ENCODE assay signal across 1 cellular context in the genomic region with DNA sequence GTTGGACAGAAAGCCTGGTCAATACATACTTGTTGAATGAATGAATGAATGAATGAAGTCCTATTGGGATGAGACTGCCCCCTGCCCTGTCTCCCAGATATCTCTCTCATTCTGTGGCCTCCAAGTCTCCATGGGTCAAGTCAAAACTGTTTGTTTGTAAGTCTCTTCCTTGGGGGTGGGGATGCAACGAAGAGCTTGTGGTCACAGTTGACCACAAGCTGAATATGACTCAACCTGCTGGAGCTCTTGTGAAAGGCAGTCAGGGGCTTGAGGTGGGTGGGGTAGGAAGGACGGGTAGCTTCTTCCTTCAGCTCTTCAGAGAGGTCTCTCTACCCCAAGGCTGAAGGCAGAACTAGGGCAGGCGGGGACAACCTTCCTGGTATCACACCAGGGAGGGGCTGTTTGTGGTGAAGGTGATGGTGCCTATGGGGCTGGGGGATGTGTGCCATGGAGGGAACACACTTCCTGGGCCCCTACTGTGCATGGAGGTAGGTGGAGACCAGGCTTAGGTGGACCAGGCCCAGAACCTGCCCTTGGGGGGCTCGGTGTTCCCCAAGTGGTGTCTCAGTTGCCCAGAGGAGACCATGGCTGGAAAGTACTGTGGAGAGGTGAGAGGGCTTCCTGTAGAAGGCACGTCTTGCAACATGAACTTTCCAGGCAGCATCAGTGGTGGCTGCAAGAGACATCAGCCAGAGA.
TF ChIP-seq lines count a peak whose summit lies in the region.

No MANE protein-coding gene starts in this region.

TF ChIP-seq in K562, 482 proteins besides CTCF, POLR2A, EP300 and RAD21 (continued from another document and continues in another):
- TF ChIP-seq, protein P1, sequence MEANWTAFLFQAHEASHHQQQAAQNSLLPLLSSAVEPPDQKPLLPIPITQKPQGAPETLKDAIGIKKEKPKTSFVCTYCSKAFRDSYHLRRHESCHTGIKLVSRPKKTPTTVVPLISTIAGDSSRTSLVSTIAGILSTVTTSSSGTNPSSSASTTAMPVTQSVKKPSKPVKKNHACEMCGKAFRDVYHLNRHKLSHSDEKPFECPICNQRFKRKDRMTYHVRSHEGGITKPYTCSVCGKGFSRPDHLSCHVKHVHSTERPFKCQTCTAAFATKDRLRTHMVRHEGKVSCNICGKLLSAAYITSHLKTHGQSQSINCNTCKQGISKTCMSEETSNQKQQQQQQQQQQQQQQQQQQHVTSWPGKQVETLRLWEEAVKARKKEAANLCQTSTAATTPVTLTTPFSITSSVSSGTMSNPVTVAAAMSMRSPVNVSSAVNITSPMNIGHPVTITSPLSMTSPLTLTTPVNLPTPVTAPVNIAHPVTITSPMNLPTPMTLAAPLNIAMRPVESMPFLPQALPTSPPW (CRISPR knock-in tag; IDR thresholded peaks at IDR 0.05), result peak; percentile 77
- TF ChIP-seq CBX1 (IDR thresholded peaks at IDR 0.05; ENCODE audit: low read depth) (peak; percentile 68), MXI1 (IDR thresholded peaks at IDR 0.05; ENCODE audit: low read depth, low read length) (no peak), RBBP5 (IDR thresholded peaks at IDR 0.05; ENCODE audit: borderline replicate concordance, insufficient read depth, low read length, poor library complexity, severe bottlenecking) (peak; percentile 29), TBL1XR1 (IDR thresholded peaks at IDR 0.05; ENCODE audit: low read length in 2 of 2) (peak in 1 of 2 experiments; percentile 73; a peak in 1 of 4 replicates), KDM1A (IDR thresholded peaks at IDR 0.05) (peak; percentile 89 to 92), ZNF311 (CRISPR knock-in tag; IDR thresholded peaks at IDR 0.05) (no peak), CXXC5 (CRISPR knock-in tag; IDR thresholded peaks at IDR 0.05) (peak; percentile 12; the same call in 1 of the 2 replicates), CEBPB (tag; IDR thresholded peaks at IDR 0.05) (peak; percentile 97), HDAC2 (IDR thresholded peaks at IDR 0.05) (0 out of 2 replicates have a peak, but pooled peaks have one; percentile 44), CTBP1 (IDR thresholded peaks at IDR 0.05; ENCODE audit: borderline replicate concordance) (peak; percentile 64; the same call in 1 of the 2 replicates), NR2C2 (CRISPR knock-in tag; IDR thresholded peaks at IDR 0.05) (no peak), NR2C2 (tag; IDR thresholded peaks at IDR 0.05) (peak; percentile 49; the same call in 1 of the 2 replicates), MECOM (CRISPR knock-in tag; IDR thresholded peaks at IDR 0.05) (no peak), NFATC3 (IDR thresholded peaks at IDR 0.05) (no peak), LARP7 (IDR thresholded peaks at IDR 0.05) (no peak), ILF3 (IDR thresholded peaks at IDR 0.05; ENCODE audit: borderline replicate concordance) (no peak), ZSCAN32 (CRISPR knock-in tag; IDR thresholded peaks at IDR 0.05) (no peak), HEY1 (CRISPR knock-in tag; IDR thresholded peaks at IDR 0.05; ENCODE audit: borderline replicate concordance) (no peak), ZNF707 (CRISPR knock-in tag; conservative IDR thresholded peaks at IDR 0.05) (no peak), ATF7 (IDR thresholded peaks at IDR 0.05) (peak; percentile 72; the same call in 1 of the 2 replicates), ZBTB7A (IDR thresholded peaks at IDR 0.05; ENCODE audit: borderline replicate concordance, control insufficient read depth, low read depth, low read length) (peak; percentile 83; the same call in 1 of the 2 replicates), TRIM24 (IDR thresholded peaks at IDR 0.05) (peak; percentile 45 to 78; a peak in 3 of 4 replicates), CBX2 (IDR thresholded peaks at IDR 0.05; ENCODE audit: insufficient read depth, low read length, poor library complexity, severe bottlenecking) (no peak), MEF2A (IDR thresholded peaks at IDR 0.05; ENCODE audit: control insufficient read depth, low read depth, low read length) (no peak), SUPT5H (IDR thresholded peaks at IDR 0.05) (no peak), CREM (IDR thresholded peaks at IDR 0.05; ENCODE audit: low read depth) (peak; percentile 60; the same call in 1 of the 2 replicates)
- TF ChIP-seq, protein P2, sequence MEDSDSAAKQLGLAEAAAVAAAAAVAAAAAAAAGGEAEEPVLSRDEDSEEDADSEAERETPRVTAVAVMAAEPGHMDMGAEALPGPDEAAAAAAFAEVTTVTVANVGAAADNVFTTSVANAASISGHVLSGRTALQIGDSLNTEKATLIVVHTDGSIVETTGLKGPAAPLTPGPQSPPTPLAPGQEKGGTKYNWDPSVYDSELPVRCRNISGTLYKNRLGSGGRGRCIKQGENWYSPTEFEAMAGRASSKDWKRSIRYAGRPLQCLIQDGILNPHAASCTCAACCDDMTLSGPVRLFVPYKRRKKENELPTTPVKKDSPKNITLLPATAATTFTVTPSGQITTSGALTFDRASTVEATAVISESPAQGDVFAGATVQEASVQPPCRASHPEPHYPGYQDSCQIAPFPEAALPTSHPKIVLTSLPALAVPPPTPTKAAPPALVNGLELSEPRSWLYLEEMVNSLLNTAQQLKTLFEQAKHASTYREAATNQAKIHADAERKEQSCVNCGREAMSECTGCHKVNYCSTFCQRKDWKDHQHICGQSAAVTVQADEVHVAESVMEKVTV (CRISPR knock-in tag; IDR thresholded peaks at IDR 0.05), result 0 out of 2 replicates have a peak, but pooled peaks have one; percentile 27
- TF ChIP-seq, protein P3, sequence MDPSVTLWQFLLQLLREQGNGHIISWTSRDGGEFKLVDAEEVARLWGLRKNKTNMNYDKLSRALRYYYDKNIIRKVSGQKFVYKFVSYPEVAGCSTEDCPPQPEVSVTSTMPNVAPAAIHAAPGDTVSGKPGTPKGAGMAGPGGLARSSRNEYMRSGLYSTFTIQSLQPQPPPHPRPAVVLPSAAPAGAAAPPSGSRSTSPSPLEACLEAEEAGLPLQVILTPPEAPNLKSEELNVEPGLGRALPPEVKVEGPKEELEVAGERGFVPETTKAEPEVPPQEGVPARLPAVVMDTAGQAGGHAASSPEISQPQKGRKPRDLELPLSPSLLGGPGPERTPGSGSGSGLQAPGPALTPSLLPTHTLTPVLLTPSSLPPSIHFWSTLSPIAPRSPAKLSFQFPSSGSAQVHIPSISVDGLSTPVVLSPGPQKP (CRISPR knock-in tag; IDR thresholded peaks at IDR 0.05), result no peak
- TF ChIP-seq, protein P4, sequence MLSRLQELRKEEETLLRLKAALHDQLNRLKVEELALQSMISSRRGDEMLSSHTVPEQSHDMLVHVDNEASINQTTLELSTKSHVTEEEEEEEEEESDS (CRISPR knock-in tag; IDR thresholded peaks at IDR 0.05), result no peak
- TF ChIP-seq, protein P5, sequence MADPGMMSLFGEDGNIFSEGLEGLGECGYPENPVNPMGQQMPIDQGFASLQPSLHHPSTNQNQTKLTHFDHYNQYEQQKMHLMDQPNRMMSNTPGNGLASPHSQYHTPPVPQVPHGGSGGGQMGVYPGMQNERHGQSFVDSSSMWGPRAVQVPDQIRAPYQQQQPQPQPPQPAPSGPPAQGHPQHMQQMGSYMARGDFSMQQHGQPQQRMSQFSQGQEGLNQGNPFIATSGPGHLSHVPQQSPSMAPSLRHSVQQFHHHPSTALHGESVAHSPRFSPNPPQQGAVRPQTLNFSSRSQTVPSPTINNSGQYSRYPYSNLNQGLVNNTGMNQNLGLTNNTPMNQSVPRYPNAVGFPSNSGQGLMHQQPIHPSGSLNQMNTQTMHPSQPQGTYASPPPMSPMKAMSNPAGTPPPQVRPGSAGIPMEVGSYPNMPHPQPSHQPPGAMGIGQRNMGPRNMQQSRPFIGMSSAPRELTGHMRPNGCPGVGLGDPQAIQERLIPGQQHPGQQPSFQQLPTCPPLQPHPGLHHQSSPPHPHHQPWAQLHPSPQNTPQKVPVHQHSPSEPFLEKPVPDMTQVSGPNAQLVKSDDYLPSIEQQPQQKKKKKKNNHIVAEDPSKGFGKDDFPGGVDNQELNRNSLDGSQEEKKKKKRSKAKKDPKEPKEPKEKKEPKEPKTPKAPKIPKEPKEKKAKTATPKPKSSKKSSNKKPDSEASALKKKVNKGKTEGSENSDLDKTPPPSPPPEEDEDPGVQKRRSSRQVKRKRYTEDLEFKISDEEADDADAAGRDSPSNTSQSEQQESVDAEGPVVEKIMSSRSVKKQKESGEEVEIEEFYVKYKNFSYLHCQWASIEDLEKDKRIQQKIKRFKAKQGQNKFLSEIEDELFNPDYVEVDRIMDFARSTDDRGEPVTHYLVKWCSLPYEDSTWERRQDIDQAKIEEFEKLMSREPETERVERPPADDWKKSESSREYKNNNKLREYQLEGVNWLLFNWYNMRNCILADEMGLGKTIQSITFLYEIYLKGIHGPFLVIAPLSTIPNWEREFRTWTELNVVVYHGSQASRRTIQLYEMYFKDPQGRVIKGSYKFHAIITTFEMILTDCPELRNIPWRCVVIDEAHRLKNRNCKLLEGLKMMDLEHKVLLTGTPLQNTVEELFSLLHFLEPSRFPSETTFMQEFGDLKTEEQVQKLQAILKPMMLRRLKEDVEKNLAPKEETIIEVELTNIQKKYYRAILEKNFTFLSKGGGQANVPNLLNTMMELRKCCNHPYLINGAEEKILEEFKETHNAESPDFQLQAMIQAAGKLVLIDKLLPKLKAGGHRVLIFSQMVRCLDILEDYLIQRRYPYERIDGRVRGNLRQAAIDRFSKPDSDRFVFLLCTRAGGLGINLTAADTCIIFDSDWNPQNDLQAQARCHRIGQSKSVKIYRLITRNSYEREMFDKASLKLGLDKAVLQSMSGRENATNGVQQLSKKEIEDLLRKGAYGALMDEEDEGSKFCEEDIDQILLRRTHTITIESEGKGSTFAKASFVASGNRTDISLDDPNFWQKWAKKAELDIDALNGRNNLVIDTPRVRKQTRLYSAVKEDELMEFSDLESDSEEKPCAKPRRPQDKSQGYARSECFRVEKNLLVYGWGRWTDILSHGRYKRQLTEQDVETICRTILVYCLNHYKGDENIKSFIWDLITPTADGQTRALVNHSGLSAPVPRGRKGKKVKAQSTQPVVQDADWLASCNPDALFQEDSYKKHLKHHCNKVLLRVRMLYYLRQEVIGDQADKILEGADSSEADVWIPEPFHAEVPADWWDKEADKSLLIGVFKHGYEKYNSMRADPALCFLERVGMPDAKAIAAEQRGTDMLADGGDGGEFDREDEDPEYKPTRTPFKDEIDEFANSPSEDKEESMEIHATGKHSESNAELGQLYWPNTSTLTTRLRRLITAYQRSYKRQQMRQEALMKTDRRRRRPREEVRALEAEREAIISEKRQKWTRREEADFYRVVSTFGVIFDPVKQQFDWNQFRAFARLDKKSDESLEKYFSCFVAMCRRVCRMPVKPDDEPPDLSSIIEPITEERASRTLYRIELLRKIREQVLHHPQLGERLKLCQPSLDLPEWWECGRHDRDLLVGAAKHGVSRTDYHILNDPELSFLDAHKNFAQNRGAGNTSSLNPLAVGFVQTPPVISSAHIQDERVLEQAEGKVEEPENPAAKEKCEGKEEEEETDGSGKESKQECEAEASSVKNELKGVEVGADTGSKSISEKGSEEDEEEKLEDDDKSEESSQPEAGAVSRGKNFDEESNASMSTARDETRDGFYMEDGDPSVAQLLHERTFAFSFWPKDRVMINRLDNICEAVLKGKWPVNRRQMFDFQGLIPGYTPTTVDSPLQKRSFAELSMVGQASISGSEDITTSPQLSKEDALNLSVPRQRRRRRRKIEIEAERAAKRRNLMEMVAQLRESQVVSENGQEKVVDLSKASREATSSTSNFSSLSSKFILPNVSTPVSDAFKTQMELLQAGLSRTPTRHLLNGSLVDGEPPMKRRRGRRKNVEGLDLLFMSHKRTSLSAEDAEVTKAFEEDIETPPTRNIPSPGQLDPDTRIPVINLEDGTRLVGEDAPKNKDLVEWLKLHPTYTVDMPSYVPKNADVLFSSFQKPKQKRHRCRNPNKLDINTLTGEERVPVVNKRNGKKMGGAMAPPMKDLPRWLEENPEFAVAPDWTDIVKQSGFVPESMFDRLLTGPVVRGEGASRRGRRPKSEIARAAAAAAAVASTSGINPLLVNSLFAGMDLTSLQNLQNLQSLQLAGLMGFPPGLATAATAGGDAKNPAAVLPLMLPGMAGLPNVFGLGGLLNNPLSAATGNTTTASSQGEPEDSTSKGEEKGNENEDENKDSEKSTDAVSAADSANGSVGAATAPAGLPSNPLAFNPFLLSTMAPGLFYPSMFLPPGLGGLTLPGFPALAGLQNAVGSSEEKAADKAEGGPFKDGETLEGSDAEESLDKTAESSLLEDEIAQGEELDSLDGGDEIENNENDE (IDR thresholded peaks at IDR 0.05; ENCODE audit: low read depth, low read length), result no peak
- TF ChIP-seq, protein P6, sequence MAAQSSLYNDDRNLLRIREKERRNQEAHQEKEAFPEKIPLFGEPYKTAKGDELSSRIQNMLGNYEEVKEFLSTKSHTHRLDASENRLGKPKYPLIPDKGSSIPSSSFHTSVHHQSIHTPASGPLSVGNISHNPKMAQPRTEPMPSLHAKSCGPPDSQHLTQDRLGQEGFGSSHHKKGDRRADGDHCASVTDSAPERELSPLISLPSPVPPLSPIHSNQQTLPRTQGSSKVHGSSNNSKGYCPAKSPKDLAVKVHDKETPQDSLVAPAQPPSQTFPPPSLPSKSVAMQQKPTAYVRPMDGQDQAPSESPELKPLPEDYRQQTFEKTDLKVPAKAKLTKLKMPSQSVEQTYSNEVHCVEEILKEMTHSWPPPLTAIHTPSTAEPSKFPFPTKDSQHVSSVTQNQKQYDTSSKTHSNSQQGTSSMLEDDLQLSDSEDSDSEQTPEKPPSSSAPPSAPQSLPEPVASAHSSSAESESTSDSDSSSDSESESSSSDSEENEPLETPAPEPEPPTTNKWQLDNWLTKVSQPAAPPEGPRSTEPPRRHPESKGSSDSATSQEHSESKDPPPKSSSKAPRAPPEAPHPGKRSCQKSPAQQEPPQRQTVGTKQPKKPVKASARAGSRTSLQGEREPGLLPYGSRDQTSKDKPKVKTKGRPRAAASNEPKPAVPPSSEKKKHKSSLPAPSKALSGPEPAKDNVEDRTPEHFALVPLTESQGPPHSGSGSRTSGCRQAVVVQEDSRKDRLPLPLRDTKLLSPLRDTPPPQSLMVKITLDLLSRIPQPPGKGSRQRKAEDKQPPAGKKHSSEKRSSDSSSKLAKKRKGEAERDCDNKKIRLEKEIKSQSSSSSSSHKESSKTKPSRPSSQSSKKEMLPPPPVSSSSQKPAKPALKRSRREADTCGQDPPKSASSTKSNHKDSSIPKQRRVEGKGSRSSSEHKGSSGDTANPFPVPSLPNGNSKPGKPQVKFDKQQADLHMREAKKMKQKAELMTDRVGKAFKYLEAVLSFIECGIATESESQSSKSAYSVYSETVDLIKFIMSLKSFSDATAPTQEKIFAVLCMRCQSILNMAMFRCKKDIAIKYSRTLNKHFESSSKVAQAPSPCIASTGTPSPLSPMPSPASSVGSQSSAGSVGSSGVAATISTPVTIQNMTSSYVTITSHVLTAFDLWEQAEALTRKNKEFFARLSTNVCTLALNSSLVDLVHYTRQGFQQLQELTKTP (IDR thresholded peaks at IDR 0.05; ENCODE audit: low read depth in 1 of 2, partially characterized antibody in 2 of 2), result peak in 1 of 2 experiments; percentile 28
- TF ChIP-seq, protein P7, sequence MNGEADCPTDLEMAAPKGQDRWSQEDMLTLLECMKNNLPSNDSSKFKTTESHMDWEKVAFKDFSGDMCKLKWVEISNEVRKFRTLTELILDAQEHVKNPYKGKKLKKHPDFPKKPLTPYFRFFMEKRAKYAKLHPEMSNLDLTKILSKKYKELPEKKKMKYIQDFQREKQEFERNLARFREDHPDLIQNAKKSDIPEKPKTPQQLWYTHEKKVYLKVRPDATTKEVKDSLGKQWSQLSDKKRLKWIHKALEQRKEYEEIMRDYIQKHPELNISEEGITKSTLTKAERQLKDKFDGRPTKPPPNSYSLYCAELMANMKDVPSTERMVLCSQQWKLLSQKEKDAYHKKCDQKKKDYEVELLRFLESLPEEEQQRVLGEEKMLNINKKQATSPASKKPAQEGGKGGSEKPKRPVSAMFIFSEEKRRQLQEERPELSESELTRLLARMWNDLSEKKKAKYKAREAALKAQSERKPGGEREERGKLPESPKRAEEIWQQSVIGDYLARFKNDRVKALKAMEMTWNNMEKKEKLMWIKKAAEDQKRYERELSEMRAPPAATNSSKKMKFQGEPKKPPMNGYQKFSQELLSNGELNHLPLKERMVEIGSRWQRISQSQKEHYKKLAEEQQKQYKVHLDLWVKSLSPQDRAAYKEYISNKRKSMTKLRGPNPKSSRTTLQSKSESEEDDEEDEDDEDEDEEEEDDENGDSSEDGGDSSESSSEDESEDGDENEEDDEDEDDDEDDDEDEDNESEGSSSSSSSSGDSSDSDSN (IDR thresholded peaks at IDR 0.05; ENCODE audit: borderline replicate concordance in 1 of 2, low read depth in 2 of 2, low read length in 2 of 2), result no peak
